In genomic region chr15:89070197-89071124, GRCh38 we compare ENCODE assay signal across 1 cellular context.
TF ChIP-seq lines count a peak whose summit lies in the region.

No MANE protein-coding gene starts in this region.

TF ChIP-seq in K562, 482 proteins besides CTCF, POLR2A, EP300 and RAD21 (continued from another document and continues in another):
- TF ChIP-seq E2F5 (CRISPR knock-in tag; IDR thresholded peaks at IDR 0.05) (no peak), FOXJ3 (CRISPR knock-in tag; IDR thresholded peaks at IDR 0.05) (no peak), BDP1 (IDR thresholded peaks at IDR 0.05; ENCODE audit: insufficient read depth, insufficient read length) (no peak), ZNF384 (IDR thresholded peaks at IDR 0.05; ENCODE audit: low read depth, low read length) (no peak), MAFF (IDR thresholded peaks at IDR 0.05; ENCODE audit: low read length) (peak; percentile 14; the same call in 1 of the 2 replicates), VEZF1 (CRISPR knock-in tag; IDR thresholded peaks at IDR 0.05) (peak; percentile 38; the same call in 1 of the 2 replicates), HMGN3 (IDR thresholded peaks at IDR 0.05; ENCODE audit: borderline replicate concordance, extremely low read depth, insufficient read length, low read depth, low read length) (no peak), ZNF583 (CRISPR knock-in tag; IDR thresholded peaks at IDR 0.05) (no peak), ZNF316 (IDR thresholded peaks at IDR 0.05) (no peak), HDAC6 (IDR thresholded peaks at IDR 0.05; ENCODE audit: low read depth, low read length) (no peak), HBP1 (CRISPR knock-in tag; IDR thresholded peaks at IDR 0.05) (no peak), RCOR1 (IDR thresholded peaks at IDR 0.05; ENCODE audit: borderline replicate concordance in 1 of 2, low read depth in 2 of 2, low read length in 2 of 2) (peak in 1 of 2 experiments; percentile 55; a peak in 1 of 4 replicates), ATF6 (CRISPR knock-in tag; IDR thresholded peaks at IDR 0.05) (no peak), ESRRB (CRISPR knock-in tag; IDR thresholded peaks at IDR 0.05; ENCODE audit: borderline replicate concordance) (no peak), AFF4 (CRISPR knock-in tag; IDR thresholded peaks at IDR 0.05) (no peak), ZNF695 (CRISPR knock-in tag; IDR thresholded peaks at IDR 0.05) (no peak), SPI1 (IDR thresholded peaks at IDR 0.05; ENCODE audit: borderline replicate concordance, low read depth, low read length) (no peak; the same call in 1 of the 2 replicates), ZNF764 (CRISPR knock-in tag; IDR thresholded peaks at IDR 0.05; ENCODE audit: low read depth) (no peak), MBD2 (IDR thresholded peaks at IDR 0.05; ENCODE audit: borderline replicate concordance, low read depth) (no peak), ZNF274 (IDR thresholded peaks at IDR 0.05; ENCODE audit: borderline replicate concordance, low read depth, low read length) (no peak), TCFL5 (CRISPR knock-in tag; conservative IDR thresholded peaks at IDR 0.05) (no peak), ELK1 (CRISPR knock-in tag; IDR thresholded peaks at IDR 0.05) (no peak), ZHX1 (conservative IDR thresholded peaks at IDR 0.05; ENCODE audit: low read length) (no peak), FOXA3 (CRISPR knock-in tag; conservative IDR thresholded peaks at IDR 0.05 in 1 of 2, IDR thresholded peaks at IDR 0.05 in 1 of 2) (peak in 1 of 2 experiments; percentile 51; a peak in 2 of 4 replicates), ZBTB49 (CRISPR knock-in tag; IDR thresholded peaks at IDR 0.05; ENCODE audit: borderline replicate concordance) (no peak), BCL6 (CRISPR knock-in tag; IDR thresholded peaks at IDR 0.05) (no peak), CLOCK (CRISPR knock-in tag; IDR thresholded peaks at IDR 0.05; ENCODE audit: borderline replicate concordance) (no peak), IFI16 (CRISPR knock-in tag; IDR thresholded peaks at IDR 0.05) (no peak), PHF20 (IDR thresholded peaks at IDR 0.05; ENCODE audit: partially characterized antibody) (no peak), POLR2H (tag; IDR thresholded peaks at IDR 0.05; ENCODE audit: low read depth) (no peak), AFF1 (IDR thresholded peaks at IDR 0.05; ENCODE audit: low read depth in 1 of 2, partially characterized antibody in 2 of 2) (no peak), ZNF3 (CRISPR knock-in tag; IDR thresholded peaks at IDR 0.05) (no peak), POLR2G (IDR thresholded peaks at IDR 0.05; ENCODE audit: low read depth, low read length) (no peak)
